In genomic region chr2:128595763-128596452, GRCh38 we compare ENCODE assay signal across 13 cellular contexts.
"Had no signal": no experiment of that assay in that cellular context is flagged by ENCODE, and none has a peak within 500 bp of the region (broad histone marks: within the 10 kb centered on the region; RNA-seq: fewer than 3 reads in every experiment).

No MANE protein-coding gene starts in this region.

- H3K9me3 ChIP-seq: esophagus squamous epithelium, mucosa of descending colon, thyroid gland had no signal

- H3K27me3 ChIP-seq: esophagus squamous epithelium, foreskin keratinocyte, thyroid gland had no signal

- H3K27ac ChIP-seq: esophagus squamous epithelium, foreskin keratinocyte, thyroid gland had no signal

- H3K4me1 ChIP-seq: esophagus squamous epithelium, foreskin keratinocyte, thyroid gland had no signal

- H3K36me3 ChIP-seq: esophagus squamous epithelium, thyroid gland had no signal

- H3K4me3 ChIP-seq: esophagus squamous epithelium, mucosa of descending colon, thyroid gland had no signal

- ATAC-seq: activated CD8-positive, alpha-beta T cell treated with anti-CD3 and anti-CD28 coated beads for 36 hours; foreskin keratinocyte had no signal

- DNase-seq: activated CD8-positive, alpha-beta T cell treated with anti-CD3 and anti-CD28 coated beads for 36 hours; activated naive CD8-positive, alpha-beta T cell treated with anti-CD3 and anti-CD28 coated beads, Interleukin-2, amount 10 ng/mL, durations not matched to agents 7 days and 5 days; activated T-cell treated with anti-CD3 and anti-CD28 coated beads for 4 hours; anterior cingulate cortex; esophagus squamous epithelium; foreskin keratinocyte; immature natural killer cell; mammary epithelial cell; stimulated activated CD4-positive, alpha-beta T cell treated with anti-CD3 and anti-CD28 coated beads, Interleukin-15, amount 100 ng/mL, for 24 hours; stimulated activated CD4-positive, alpha-beta T cell treated with anti-CD3 and anti-CD28 coated beads, Interleukin-4, amount 100 ng/mL, for 24 hours; SW 1271; thyroid gland had no signal
